In the genomic region with DNA sequence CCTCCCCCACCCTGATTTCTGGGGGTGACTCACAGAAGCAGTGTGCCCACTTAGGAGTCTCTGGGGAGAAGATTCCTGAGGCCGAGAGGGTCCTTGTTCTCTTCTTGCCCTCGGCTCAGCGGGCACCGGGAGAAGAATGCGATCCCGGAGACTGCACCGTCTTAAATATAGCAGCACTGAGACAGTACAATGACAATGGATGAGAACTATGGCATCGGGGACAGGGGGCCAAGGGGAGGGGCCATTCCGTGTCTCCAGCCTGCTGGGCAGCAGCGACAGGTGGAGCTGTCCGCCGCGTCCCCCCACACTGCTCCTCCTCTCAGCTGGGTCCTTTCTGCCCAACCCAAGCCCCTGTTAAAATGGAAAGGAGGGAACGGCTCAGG, we compare ENCODE assay signal across 9 cellular contexts. TPM values are rescaled to one million over a fixed set of nuclear protein-coding genes. Genes with fewer than 3 reads are reported as not detected.
DNase-seq lines count a peak whose midpoint lies in the region; ATAC-seq, FAIRE-seq and TF ChIP-seq lines count a peak whose summit lies in the region.
"Had no signal": no experiment of that assay in that cellular context is flagged by ENCODE, and none has a peak within 500 bp of the region (broad histone marks: within the 10 kb centered on the region; RNA-seq: fewer than 3 reads in every experiment).

A gene (minus strand): TSS at position 138 of the 383 bp plus-strand sequence. CDS start 3,499 bp downstream, outside the sequence.

- no peak for FAIRE-seq in K562 (lab: Jason Lieb, UNC)
- no peak for FAIRE-seq in kidney (lab: Jason Lieb, UNC)
- FAIRE-seq: frontal cortex had no signal

- H3K9ac ChIP-seq in K562 (ENCODE audit: insufficient read depth in 1 of 2, low read depth in 2 of 2, low read length in 2 of 2) (peak within 1 kb of the TSS in 1 of 2 experiments; percentile 79; a peak in 1 of 4 replicates), kidney (ENCODE audit: low read length in 2 of 2) (peak within 1 kb of the TSS in 1 of 2 donors; percentile 65)

- no peaks in the 10 kb centered on the region for H3K9me1 ChIP-seq in K562 (ENCODE audit: control insufficient read depth, insufficient read depth, low read length)

- POLR2A ChIA-PET in K562 (lab: Yijun Ruan, JAX) = interaction anchor here (0.7 to 1.7 kb wide), 5 partner anchors 8 to 1573 kb away, joined by 3 to 9 read pairs (median 4); no protein-coding TSS in a partner anchor

- peak within 1 kb of the TSS; percentile 3 for H3K4me3 Mint-ChIP-seq in stimulated activated memory B cell treated with anti-CD40 and anti-IgM and Interleukin-4, amounts not matched to agents 10 μg/mL and 1 μg/mL and 100 μg/mL, for 72 hours

- CTCF ChIA-PET in K562 (lab: Yijun Ruan, JAX; ENCODE audit: low intra/inter-chr PET ratio) = interaction anchor here (1.0 to 1.5 kb wide), 3 partner anchors 41 to 339 kb away, joined by 3 to 7 read pairs (median 4); no protein-coding TSS in a partner anchor

- H3K36me3 ChIP-seq in K562 (ENCODE audit: control insufficient read depth, insufficient read depth, low read length) (no peaks in the 10 kb centered on the region), kidney (ENCODE audit: control insufficient read depth in 1 of 2, insufficient read depth in 2 of 2, low read length in 2 of 2) (no peaks in the 10 kb centered on the region)

- peaks cover 52% of the 10 kb centered on the region for H3K27me3 Mint-ChIP-seq in stimulated activated memory B cell treated with anti-CD40 and anti-IgM and Interleukin-4, amounts not matched to agents 10 μg/mL and 1 μg/mL and 100 μg/mL, for 72 hours

- TF ChIP-seq CTCF in K562 (IDR thresholded peaks at IDR 0.05 in 2 of 3, conservative IDR thresholded peaks at IDR 0.05 in 1 of 3; ENCODE audit: insufficient read depth in 2 of 3, low read depth in 1 of 3, low read length in 3 of 3) (no peak), kidney (IDR thresholded peaks at IDR 0.05; ENCODE audit: borderline replicate concordance, extremely low read depth, insufficient read depth) (no peak)

- no peaks in the 10 kb centered on the region for H3K36me3 Mint-ChIP-seq in stimulated activated memory B cell treated with anti-CD40 and anti-IgM and Interleukin-4, amounts not matched to agents 10 μg/mL and 1 μg/mL and 100 μg/mL, for 72 hours

- intact Hi-C loops in K562 (cut with micrococcal nuclease) = loop anchor here (1.0 to 5.0 kb wide), 2 partner anchors 41 to 165 kb away; no protein-coding TSS in a partner anchor
- intact Hi-C loops in kidney (cut with DNase I) = no loop called here

- H3K79me2 ChIP-seq in K562 (ENCODE audit: control insufficient read depth, insufficient read depth, low read length) = no peaks in the 10 kb centered on the region

- no peak within 1 kb of the TSS for H3K4me3 ChIP-seq in K562
- H3K4me3 ChIP-seq in kidney (ENCODE audit: low read length in 2 of 2) = peak within 1 kb of the TSS; percentile 51 to 70

- no peak for TF ChIP-seq EP300 in K562 (IDR thresholded peaks at IDR 0.05; ENCODE audit: low read length)

- no peak for TF ChIP-seq RAD21 in K562 (CRISPR knock-in tag; conservative IDR thresholded peaks at IDR 0.05 in 1 of 2, IDR thresholded peaks at IDR 0.05 in 1 of 2)

- DNase-seq in NCI-H1105 treated with DMSO at 0.1 percent for 48 hours (lab: John Stamatoyannopoulos, UW) (peak; percentile 27), NCI-H1105 (lab: John Stamatoyannopoulos, UW) (no peak), K562 (ENCODE audit: extremely low read depth in 1 of 4, low spot score in 3 of 4) (no peak), kidney (no peak), RPMI8226 (no peak)

- H2AFZ ChIP-seq in K562 (ENCODE audit: low read depth, low read length) = no peak within 1 kb of the TSS

- peaks cover 16% of the 10 kb centered on the region for H4K20me1 ChIP-seq in K562 (replicated peaks; ENCODE audit: control insufficient read depth, insufficient read depth, low read length)

- in situ Hi-C loops in K562 (cut with MboI) = no loop called here

- 19% methylated on average over 14 of the region's 14 CpGs for WGBS in K562 (ENCODE audit: insufficient coverage, low coverage, missing lambda C conversion rate)

- no peak within 1 kb of the TSS for H3K27ac Mint-ChIP-seq in stimulated activated memory B cell treated with anti-CD40 and anti-IgM and Interleukin-4, amounts not matched to agents 10 μg/mL and 1 μg/mL and 100 μg/mL, for 72 hours

- no peak for TF ChIP-seq POLR2A in K562 (conservative IDR thresholded peaks at IDR 0.05)

- H3K9me3 ChIP-seq in K562 (replicated peaks; ENCODE audit: control insufficient read depth, insufficient read depth, low read depth, low read length) (no peaks in the 10 kb centered on the region), kidney (ENCODE audit: control insufficient read depth in 1 of 2, low read length in 2 of 2) (no peaks in the 10 kb centered on the region)

- peaks cover 0 to 21% of the 10 kb centered on the region in 2 experiments; a peak in 3 of 5 replicates for H3K4me1 ChIP-seq in K562 (replicated peaks in 1 of 2; ENCODE audit: control insufficient read depth in 2 of 2, insufficient read depth in 2 of 2, low read length in 2 of 2)
- H3K4me1 ChIP-seq in kidney (ENCODE audit: control insufficient read depth in 1 of 2, insufficient read depth in 1 of 2, low read depth in 1 of 2, low read length in 2 of 2) = peaks cover 0 to 3% of the 10 kb centered on the region in 2 donors

- ATAC-seq in K562 = no peak; the same call in 2 of the 3 replicates
- no peak for ATAC-seq in stimulated activated memory B cell treated with anti-CD40 and anti-IgM and Interleukin-4, amounts not matched to agents 10 μg/mL and 1 μg/mL and 100 μg/mL, for 72 hours
- ATAC-seq in GM21717 (IDR thresholded peaks at IDR 0.05; ENCODE audit: unreplicated experiment) = no peak
- no peak for ATAC-seq in HG02798 (IDR thresholded peaks at IDR 0.05; ENCODE audit: poor library complexity, unreplicated experiment)

- BruUV-seq in K562 (replicated peaks; lab: Mats Ljungman, UMichigan) = no TSS peak

- H3K27ac ChIP-seq in K562 (ENCODE audit: extremely low read depth, low read depth, low read length) = no peak within 1 kb of the TSS
- peak within 1 kb of the TSS in 1 of 2 donors; percentile 23 for H3K27ac ChIP-seq in kidney (ENCODE audit: low read depth in 2 of 2, low read length in 2 of 2)

- peaks cover 11% of the 10 kb centered on the region for H3K4me1 Mint-ChIP-seq in stimulated activated memory B cell treated with anti-CD40 and anti-IgM and Interleukin-4, amounts not matched to agents 10 μg/mL and 1 μg/mL and 100 μg/mL, for 72 hours

- H3K27me3 ChIP-seq in K562 (ENCODE audit: control insufficient read depth in 2 of 2, insufficient read depth in 2 of 2, low read length in 2 of 2) = peaks cover 60 to 91% of the 10 kb centered on the region in 2 experiments

- H3K4me2 ChIP-seq in K562 (ENCODE audit: insufficient read depth, low read length) = peak within 1 kb of the TSS; percentile 63

- H3K9me3 Mint-ChIP-seq in stimulated activated memory B cell treated with anti-CD40 and anti-IgM and Interleukin-4, amounts not matched to agents 10 μg/mL and 1 μg/mL and 100 μg/mL, for 72 hours = no peaks in the 10 kb centered on the region

TF ChIP-seq in K562, 482 proteins besides CTCF, POLR2A, EP300 and RAD21 (continues in another document):
- TF ChIP-seq, protein P1, sequence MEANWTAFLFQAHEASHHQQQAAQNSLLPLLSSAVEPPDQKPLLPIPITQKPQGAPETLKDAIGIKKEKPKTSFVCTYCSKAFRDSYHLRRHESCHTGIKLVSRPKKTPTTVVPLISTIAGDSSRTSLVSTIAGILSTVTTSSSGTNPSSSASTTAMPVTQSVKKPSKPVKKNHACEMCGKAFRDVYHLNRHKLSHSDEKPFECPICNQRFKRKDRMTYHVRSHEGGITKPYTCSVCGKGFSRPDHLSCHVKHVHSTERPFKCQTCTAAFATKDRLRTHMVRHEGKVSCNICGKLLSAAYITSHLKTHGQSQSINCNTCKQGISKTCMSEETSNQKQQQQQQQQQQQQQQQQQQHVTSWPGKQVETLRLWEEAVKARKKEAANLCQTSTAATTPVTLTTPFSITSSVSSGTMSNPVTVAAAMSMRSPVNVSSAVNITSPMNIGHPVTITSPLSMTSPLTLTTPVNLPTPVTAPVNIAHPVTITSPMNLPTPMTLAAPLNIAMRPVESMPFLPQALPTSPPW (CRISPR knock-in tag; IDR thresholded peaks at IDR 0.05) = 0 out of 2 replicates have a peak, but pooled peaks have one; percentile 2
- TF ChIP-seq CBX1 (IDR thresholded peaks at IDR 0.05; ENCODE audit: low read depth) (no peak), ZNF586 (CRISPR knock-in tag; conservative IDR thresholded peaks at IDR 0.05) (no peak), ARID2 (IDR thresholded peaks at IDR 0.05) (no peak)
- TF ChIP-seq, protein P2, sequence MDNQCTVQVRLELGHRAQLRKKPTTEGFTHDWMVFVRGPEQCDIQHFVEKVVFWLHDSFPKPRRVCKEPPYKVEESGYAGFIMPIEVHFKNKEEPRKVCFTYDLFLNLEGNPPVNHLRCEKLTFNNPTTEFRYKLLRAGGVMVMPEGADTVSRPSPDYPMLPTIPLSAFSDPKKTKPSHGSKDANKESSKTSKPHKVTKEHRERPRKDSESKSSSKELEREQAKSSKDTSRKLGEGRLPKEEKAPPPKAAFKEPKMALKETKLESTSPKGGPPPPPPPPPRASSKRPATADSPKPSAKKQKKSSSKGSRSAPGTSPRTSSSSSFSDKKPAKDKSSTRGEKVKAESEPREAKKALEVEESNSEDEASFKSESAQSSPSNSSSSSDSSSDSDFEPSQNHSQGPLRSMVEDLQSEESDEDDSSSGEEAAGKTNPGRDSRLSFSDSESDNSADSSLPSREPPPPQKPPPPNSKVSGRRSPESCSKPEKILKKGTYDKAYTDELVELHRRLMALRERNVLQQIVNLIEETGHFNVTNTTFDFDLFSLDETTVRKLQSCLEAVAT (IDR thresholded peaks at IDR 0.05) = no peak

RNA-seq across cellular contexts. Expression of the gene that starts here (rescaled TPM):
- 0.09 TPM in 1 of 2 replicates, not detected in the other for total RNA-seq in K562 (2011; cell fraction: chromatin; rRNA removed; ENCODE audit: low replicate concordance)
- not detected in 2 replicates for total RNA-seq in K562 (2011; cell fraction: nucleolus; rRNA removed)
- not detected in 2 replicates for total RNA-seq in K562 (2011; cell fraction: nucleoplasm; rRNA removed)
- total RNA-seq in K562 (2014; rRNA removed) = not detected in 2 replicates
- not detected in 2 replicates for total RNA-seq in K562 (2014; rRNA removed; fragmentation: Illumina TruSeq; extraction: Trizol)
- not detected in 2 replicates for total RNA-seq in K562 (2015; rRNA removed; fragmentation: Illumina TruSeq; extraction: Trizol)
- not detected in 2 replicates for total RNA-seq in K562 (2021)
- polyA plus RNA-seq in K562 (2011; rRNA removed) = 0.01 TPM in 1 of 2 replicates, not detected in the other
- polyA plus RNA-seq in K562 (2011; cell fraction: cytosol; rRNA removed) = not detected in 2 replicates
- polyA plus RNA-seq in K562 (2011; cell fraction: nucleus; rRNA removed) = 0.03 and 0.06 TPM in 2 replicates
- 0.06 TPM in 1 of 2 replicates, not detected in the other for polyA plus RNA-seq in K562 (2012)
- polyA plus RNA-seq in K562 (2014; fragmentation: Illumina TruSeq; extraction: Trizol) = not detected in 2 replicates
- polyA plus RNA-seq in K562 (2014; fragmentation: Nextera tagmentation; extraction: Ambion mirVana) = not detected
- polyA plus RNA-seq in K562 (2014; rRNA removed) = not detected in 2 replicates
- 0.11 TPM in 1 of 2 replicates, not detected in the other for polyA minus RNA-seq in K562 (2011; rRNA and poly(A)+ RNA removed)
- not detected in 2 replicates for polyA minus RNA-seq in K562 (2011; cell fraction: cytosol; rRNA and poly(A)+ RNA removed)
- polyA minus RNA-seq in K562 (2011; cell fraction: nucleus; rRNA and poly(A)+ RNA removed) = not detected in 2 replicates
- total RNA-seq in kidney = 13.5 TPM
- polyA plus RNA-seq in kidney (ENCODE audit: insufficient read depth, low read depth, low replicate concordance) = 20.5 TPM
- total RNA-seq: frontal cortex had no signal

Comparison
In these comparisons a context has a peak if more than half of its experiments do, and no peak if none do; other contexts are left out.
1. RNA of the gene that starts here (total RNA-seq): 13.5 TPM in kidney (single experiment); 0.09 TPM in K562; every median in the first group is over 10 times any median in the second.
2. RNA of the gene that starts here (polyA plus RNA-seq): 20.5 TPM in kidney (single experiment); 0.01 to 0.06 TPM in K562; every median in the first group is over 10 times any median in the second.